ENCODE assay signal across 8 cellular contexts in the genomic region with DNA sequence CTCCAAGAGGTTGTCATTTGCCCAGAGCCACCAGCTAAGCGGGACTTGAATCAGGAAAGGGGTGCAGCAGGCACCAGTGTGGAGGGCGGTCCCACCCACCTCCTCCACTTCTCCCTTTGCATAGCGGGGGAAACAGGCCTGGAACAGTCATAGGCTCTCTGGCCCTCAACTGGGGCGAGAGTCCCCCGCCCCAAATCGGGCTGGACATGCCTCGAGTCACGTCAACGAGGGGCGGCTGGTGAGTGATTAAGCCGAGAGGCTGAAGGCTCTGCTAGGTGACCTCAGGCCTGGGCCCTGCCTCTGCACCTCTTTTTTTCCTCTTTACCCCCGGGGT. TPM values are rescaled to one million over a fixed set of nuclear protein-coding genes. Genes with fewer than 3 reads are reported as not detected.
DNase-seq lines count a peak whose midpoint lies in the region; ATAC-seq and TF ChIP-seq lines count a peak whose summit lies in the region.

No MANE protein-coding gene starts in this region.

- H3K27ac Mint-ChIP-seq in activated CD8-positive, alpha-beta T cell treated with anti-CD3 and anti-CD28 coated beads for 36 hours: peak overlapping the region; percentile 82

- H3K4me3 Mint-ChIP-seq in activated CD8-positive, alpha-beta T cell treated with anti-CD3 and anti-CD28 coated beads for 36 hours: peak overlapping the region; percentile 77

- intact Hi-C loops in A673 (cut with micrococcal nuclease; ENCODE audit: unreplicated experiment) (loop anchor here (1.0 to 5.0 kb wide), 4 partner anchors 51 to 245 kb away; partner anchors contain the start of gene PIK3R2), heart right ventricle (cut with DNase I) (loop anchor here in 9 of 10 donors (1.0 to 5.0 kb wide), 3 partner anchors 51 to 245 kb away; no protein-coding TSS in a partner anchor)
- intact Hi-C loops in activated CD8-positive, alpha-beta T cell treated with anti-CD3 and anti-CD28 coated beads for 36 hours (cut with micrococcal nuclease): loop anchor here (1.0 to 10.0 kb wide), 2 partner anchors 51 to 147 kb away; partner anchors contain the start of gene PIK3R2

- H3K27me3 ChIP-seq in A673 (replicated peaks; ENCODE audit: insufficient read depth, low read depth, low read length, poor library complexity): no peaks in the 10 kb centered on the region
- no peaks in the 10 kb centered on the region; the same call in 1 of the 2 replicates for H3K27me3 ChIP-seq in H7 (ENCODE audit: control insufficient read depth, insufficient read depth, low read length)
- H3K27me3 ChIP-seq in heart right ventricle: no peaks in the 10 kb centered on the region
- H3K27me3 ChIP-seq in skeletal muscle satellite cell (ENCODE audit: control insufficient read depth, insufficient read depth, low read length): no peaks in the 10 kb centered on the region

- BruUV-seq in A673 (replicated peaks; lab: Mats Ljungman, UMichigan): no TSS peak

- peak; percentile 32 for ATAC-seq in activated CD8-positive, alpha-beta T cell treated with anti-CD3 and anti-CD28 coated beads for 36 hours
- ATAC-seq in heart right ventricle: peak; percentile 23 to 51 (median 37)
- no peak for ATAC-seq in HG02623 (IDR thresholded peaks at IDR 0.05; ENCODE audit: unreplicated experiment)
- ATAC-seq in GM21529 (IDR thresholded peaks at IDR 0.05; ENCODE audit: unreplicated experiment): no peak

- WGBS in heart right ventricle, 2 donors: 0 to 1% methylated on average over 12 of the region's 12 CpGs

- H3K4me1 ChIP-seq in A673 (ENCODE audit: insufficient read depth, low read length, poor library complexity, severe bottlenecking) (peaks cover 8% of the 10 kb centered on the region), heart right ventricle (peaks cover 0 to 41% (median 27%) of the 10 kb centered on the region in 9 donors), skeletal muscle satellite cell (ENCODE audit: control insufficient read depth, insufficient read depth, low read length) (peaks cover 44% of the 10 kb centered on the region)

- POLR2A ChIA-PET in A673 (lab: Charles Lee; ENCODE audit: low non-redundant PET): interaction anchor here (0.6 to 1.1 kb wide), 2 partner anchors 37 to 149 kb away, joined by 3 to 5 read pairs; no protein-coding TSS in a partner anchor
- POLR2A ChIA-PET in activated CD8-positive, alpha-beta T cell treated with anti-CD3 and anti-CD28 coated beads for 36 hours (lab: Charles Lee): interaction anchor here (1.0 to 3.9 kb wide), 7 partner anchors 13 to 82 kb away, joined by 3 to 24 read pairs (median 5); no protein-coding TSS in a partner anchor
- POLR2A ChIA-PET in HEK293T (lab: Yijun Ruan, JAX): interaction anchor here (1.1 to 1.5 kb wide), 3 partner anchors 10 to 75 kb away, joined by 3 to 4 read pairs (median 3); partner anchors contain the start of gene CCDC124

- H3K4me2 ChIP-seq in skeletal muscle satellite cell (ENCODE audit: low read length): peak overlapping the region; percentile 87

- DNase-seq in A673 (ENCODE audit: low spot score) (no peak), H7 (no peak), heart right ventricle (no peak), HEK293T (ENCODE audit: extremely low spot score) (no peak)
- no peak for DNase-seq in activated CD8-positive, alpha-beta T cell treated with anti-CD3 and anti-CD28 coated beads for 36 hours

- H3K4me3 ChIP-seq in A673 (ENCODE audit: low read depth, low read length, poor library complexity, severe bottlenecking): peak overlapping the region; percentile 43
- H3K4me3 ChIP-seq in H7 (ENCODE audit: insufficient read depth, low read depth, low read length): peak overlapping the region; percentile 47
- peak overlapping the region; percentile 37 to 77 (median 58) for H3K4me3 ChIP-seq in heart right ventricle
- H3K4me3 ChIP-seq in skeletal muscle satellite cell (ENCODE audit: low read length): peak overlapping the region; percentile 87

- H3K9me3 ChIP-seq in A673 (ENCODE audit: low read depth, low read length, poor library complexity, severe bottlenecking) (no peaks in the 10 kb centered on the region), heart right ventricle (no peaks in the 10 kb centered on the region), skeletal muscle satellite cell (replicated peaks; ENCODE audit: low read length) (no peaks in the 10 kb centered on the region)

- CTCF ChIA-PET in A673 (lab: Charles Lee) (interaction anchor here (0.9 to 1.6 kb wide), 4 partner anchors 13 to 105 kb away, joined by 3 to 7 read pairs (median 6); no protein-coding TSS in a partner anchor), HEK293T (lab: Yijun Ruan, JAX) (interaction anchor here (0.6 to 1.3 kb wide), 3 partner anchors 50 to 566 kb away, joined by 3 to 6 read pairs (median 4); no protein-coding TSS in a partner anchor)
- CTCF ChIA-PET in activated CD8-positive, alpha-beta T cell treated with anti-CD3 and anti-CD28 coated beads for 36 hours (lab: Charles Lee): interaction anchor here (0.6 to 6.1 kb wide), 17 partner anchors 9 to 256 kb away, joined by 3 to 151 read pairs (median 5); partner anchors contain the start of genes FCHO1 and IL12RB1

- H3K4me1 Mint-ChIP-seq in activated CD8-positive, alpha-beta T cell treated with anti-CD3 and anti-CD28 coated beads for 36 hours (ENCODE audit: low read depth): peaks cover 28% of the 10 kb centered on the region

- H3K27me3 Mint-ChIP-seq in activated CD8-positive, alpha-beta T cell treated with anti-CD3 and anti-CD28 coated beads for 36 hours: no peaks in the 10 kb centered on the region

- H3K36me3 ChIP-seq in A673 (ENCODE audit: insufficient read depth, low read length, poor library complexity, severe bottlenecking) (peaks cover 24% of the 10 kb centered on the region), H7 (replicated peaks; ENCODE audit: control insufficient read depth, insufficient read depth, low read length) (no peaks in the 10 kb centered on the region), heart right ventricle (peaks cover 6 to 50% (median 27%) of the 10 kb centered on the region in 9 donors), skeletal muscle satellite cell (ENCODE audit: insufficient read depth, low read length) (peaks cover 40% of the 10 kb centered on the region)

- H3K9me3 Mint-ChIP-seq in activated CD8-positive, alpha-beta T cell treated with anti-CD3 and anti-CD28 coated beads for 36 hours: no peaks in the 10 kb centered on the region

- H3K36me3 Mint-ChIP-seq in activated CD8-positive, alpha-beta T cell treated with anti-CD3 and anti-CD28 coated beads for 36 hours (ENCODE audit: low read depth): peaks cover 36% of the 10 kb centered on the region

- H3K27ac ChIP-seq in A673 (ENCODE audit: low read depth, low read length, poor library complexity, severe bottlenecking) (no peak overlapping the region), heart right ventricle (peak overlapping the region; percentile 70 to 91 (median 88))

- TF ChIP-seq CTCF in A673 (conservative IDR thresholded peaks at IDR 0.05; ENCODE audit: low read depth, low read length) (no peak), heart right ventricle (IDR thresholded peaks at IDR 0.05) (no peak)
- TF ChIP-seq CTCF in activated CD8-positive, alpha-beta T cell treated with anti-CD3 and anti-CD28 coated beads for 36 hours (IDR thresholded peaks at IDR 0.05): no peak

- H3K9ac ChIP-seq in skeletal muscle satellite cell (ENCODE audit: low read depth, low read length): peak overlapping the region; percentile 57

TF ChIP-seq in HEK293T, 16 proteins besides CTCF, POLR2A, EP300 and RAD21:
- TF ChIP-seq CTBP1 (IDR thresholded peaks at IDR 0.05; ENCODE audit: borderline replicate concordance) (no peak), ARNT (IDR thresholded peaks at IDR 0.05) (no peak), FOXA1 (IDR thresholded peaks at IDR 0.05) (no peak), TARDBP (IDR thresholded peaks at IDR 0.05) (no peak), SP1 (IDR thresholded peaks at IDR 0.05) (no peak), NFRKB (IDR thresholded peaks at IDR 0.05) (no peak), ELF4 (IDR thresholded peaks at IDR 0.05) (no peak), SUZ12 (IDR thresholded peaks at IDR 0.05) (no peak)
- TF ChIP-seq, protein P1, sequence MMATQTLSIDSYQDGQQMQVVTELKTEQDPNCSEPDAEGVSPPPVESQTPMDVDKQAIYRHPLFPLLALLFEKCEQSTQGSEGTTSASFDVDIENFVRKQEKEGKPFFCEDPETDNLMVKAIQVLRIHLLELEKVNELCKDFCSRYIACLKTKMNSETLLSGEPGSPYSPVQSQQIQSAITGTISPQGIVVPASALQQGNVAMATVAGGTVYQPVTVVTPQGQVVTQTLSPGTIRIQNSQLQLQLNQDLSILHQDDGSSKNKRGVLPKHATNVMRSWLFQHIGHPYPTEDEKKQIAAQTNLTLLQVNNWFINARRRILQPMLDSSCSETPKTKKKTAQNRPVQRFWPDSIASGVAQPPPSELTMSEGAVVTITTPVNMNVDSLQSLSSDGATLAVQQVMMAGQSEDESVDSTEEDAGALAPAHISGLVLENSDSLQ (IDR thresholded peaks at IDR 0.05): no peak
TF ChIP-seq in HEK293T: peak in this region for 0.

RNA-seq across cellular contexts. Expression of gene ARRDC2, which starts 0.4 kb away (rescaled TPM):
- total RNA-seq in A673 (2021): 11.7 and 13.3 TPM in 2 replicates
- 4.8 and 14.0 TPM in 2 replicates for total RNA-seq in H7 (2014; rRNA removed; shearing (Covaris generic))
- total RNA-seq in activated CD8-positive, alpha-beta T cell treated with anti-CD3 and anti-CD28 coated beads for 36 hours: 10 to 100 TPM; 29.1 TPM
- 10 to 100 TPM in 5 of 10 donors, 1 to 10 TPM in 5; 4.8 to 22.4 (median 10.0) TPM for total RNA-seq in heart right ventricle
- polyA plus RNA-seq in heart right ventricle: 10 to 100 TPM; 19.3 to 45.5 TPM
- 12.7 and 15.2 TPM in 2 replicates for total RNA-seq in skeletal muscle satellite cell (2012; rRNA removed)

RNA-seq across cellular contexts. Expression of gene KCNN1, which starts 40.7 kb away (rescaled TPM):
- total RNA-seq in A673 (2021) (63.5 and 81.2 TPM in 2 replicates), heart right ventricle (under 1 TPM in 1 of 10 donors, not detected in 9; 0.72 TPM)
- total RNA-seq in H7 (2014; rRNA removed; shearing (Covaris generic)): 4.3 and 7.4 TPM in 2 replicates
- total RNA-seq in activated CD8-positive, alpha-beta T cell treated with anti-CD3 and anti-CD28 coated beads for 36 hours: 1 to 10 TPM in 1 of 2 experiments, under 1 TPM in 1; 0.25 to 1.7 TPM
- polyA plus RNA-seq in heart right ventricle: not detected
- 0.44 TPM in 1 of 2 replicates, not detected in the other for total RNA-seq in skeletal muscle satellite cell (2012; rRNA removed)

Comparison
In these comparisons a context has a peak if more than half of its experiments do, and no peak if none do; other contexts are left out.
1. ATAC-seq: peak in activated CD8-positive, alpha-beta T cell treated with anti-CD3 and anti-CD28 coated beads for 36 hours (single experiment) and heart right ventricle (8 of 8); none in HG02623 (single experiment) and GM21529 (single experiment).
2. Peak in every context shown above with its lines, with median percentiles within 50 percentile points of each other: H3K4me3 ChIP-seq.